12 cellular contexts compared by ENCODE assay signal in genomic region chr14:21165002-21165605, GRCh38. TPM values are rescaled to one million over a fixed set of nuclear protein-coding genes. Genes with fewer than 3 reads are reported as not detected.
A peak's percentile ranks its signal among the peaks of the same experiment; 100 is the strongest.
DNase-seq lines count a peak whose midpoint lies in the region; ATAC-seq and TF ChIP-seq lines count a peak whose summit lies in the region.
"Not testable (repeated sequence)": the region's sequence is repeated elsewhere in the genome, so short reads cannot be mapped to it uniquely, and the experiment has no call there.
"Had no signal": no experiment of that assay in that cellular context is flagged by ENCODE, and none has a peak within 500 bp of the region (broad histone marks: within the 10 kb centered on the region; RNA-seq: fewer than 3 reads in every experiment).

No MANE protein-coding gene starts in this region.

- WGBS in right cardiac atrium, result 48% methylated on average over 7 of the region's 7 CpGs

- peak overlapping the region; percentile 29 for H3K4me2 ChIP-seq in BLaER1

- intact Hi-C loops in right cardiac atrium (cut with DNase I), result not testable (repeated sequence)

- ATAC-seq in right cardiac atrium, result peak; percentile 30 to 37

- in situ Hi-C loops in astrocyte of the spinal cord (cut with HindIII; ENCODE audit: low sequenced_read_pairs), result not testable (repeated sequence)

- H3K36me3 ChIP-seq in BLaER1, result not testable (repeated sequence)

- H4K20me1 ChIP-seq in BLaER1, result not testable (repeated sequence)

- not testable (repeated sequence) for H3K9ac ChIP-seq in BLaER1

- H3K4me3 ChIP-seq in BLaER1; astrocyte of the spinal cord (ENCODE audit: low read depth, low read length); choroid plexus epithelial cell (ENCODE audit: low read depth, low read length); right cardiac atrium (ENCODE audit: low read length): not testable (repeated sequence)

- peak; percentile 31 for DNase-seq in HT1080 (ENCODE audit: low read depth)
- peak; percentile 50 for DNase-seq in RPMI7951 (ENCODE audit: low read depth)
- peak; percentile 22 for DNase-seq in astrocyte of the spinal cord (ENCODE audit: low read depth, low spot score)
- DNase-seq in choroid plexus epithelial cell (ENCODE audit: low read depth), result peak; percentile 36
- DNase-seq in right cardiac atrium, result not testable (repeated sequence)
- peak; percentile 1 for DNase-seq in renal cortical epithelial cell (ENCODE audit: low read depth)

- TF ChIP-seq CTCF in astrocyte of the spinal cord (IDR thresholded peaks at IDR 0.05; ENCODE audit: low read depth, low read length); choroid plexus epithelial cell (conservative IDR thresholded peaks at IDR 0.05; ENCODE audit: low read depth, low read length): not testable (repeated sequence)

- peaks cover 32% of the 10 kb centered on the region for H3K4me1 ChIP-seq in BLaER1
- not testable (repeated sequence) for H3K4me1 ChIP-seq in right cardiac atrium (ENCODE audit: control insufficient read depth, insufficient read depth, low read length)

- H3K27me3 ChIP-seq in BLaER1; right cardiac atrium (ENCODE audit: control insufficient read depth, insufficient read depth): not testable (repeated sequence)

- not testable (repeated sequence) for H3K9me3 ChIP-seq in BLaER1; right cardiac atrium (ENCODE audit: control insufficient read depth, low read length)

- H3K27ac ChIP-seq in BLaER1; right cardiac atrium (ENCODE audit: low read length): not testable (repeated sequence)

RNA-seq across cellular contexts. Expression of gene OR5AU1, which starts 9.2 kb away (rescaled TPM):
- total RNA-seq in HT1080 (2014; rRNA removed; shearing (Covaris generic)), result not detected in 2 replicates
- polyA plus RNA-seq in HT1080 (2015; cell fraction: cytosol; rRNA removed), result not detected in 2 replicates
- not detected in 2 replicates for polyA plus RNA-seq in HT1080 (2015; cell fraction: nucleus; rRNA removed)
- total RNA-seq in RPMI7951 (2014; rRNA removed; shearing (Covaris generic)), result not detected in 2 replicates
- total RNA-seq in right cardiac atrium (not detected), renal cortical epithelial cell (not detected in 2 replicates)
- polyA plus RNA-seq in right cardiac atrium, result not detected
- total RNA-seq: CD4-positive, alpha-beta memory T cell; H4; Right ventricle myocardium inferior; SJSA1 had no signal
- polyA plus RNA-seq: CD4-positive, alpha-beta memory T cell; IgD-negative memory B cell had no signal
